8 cellular contexts compared by ENCODE assay signal in the genomic region with DNA sequence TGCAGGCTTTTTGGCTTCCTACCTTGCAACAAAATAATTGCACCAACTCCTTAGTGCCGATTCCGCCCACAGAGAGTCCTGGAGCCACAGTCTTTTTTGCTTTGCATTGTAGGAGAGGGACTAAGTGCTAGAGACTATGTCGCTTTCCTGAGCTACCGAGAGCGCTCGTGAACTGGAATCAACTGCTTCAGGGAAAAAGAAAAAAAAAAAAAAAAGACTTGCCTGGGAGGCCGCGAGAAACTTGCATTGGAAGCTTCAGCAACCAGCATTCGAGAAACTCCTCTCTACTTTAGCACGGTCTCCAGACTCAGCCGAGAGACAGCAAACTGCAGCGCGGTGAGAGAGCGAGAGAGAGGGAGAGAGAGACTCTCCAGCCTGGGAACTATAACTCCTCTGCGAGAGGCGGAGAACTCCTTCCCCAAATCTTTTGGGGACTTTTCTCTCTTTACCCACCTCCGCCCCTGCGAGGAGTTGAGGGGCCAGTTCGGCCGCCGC. TPM values are rescaled to one million over a fixed set of nuclear protein-coding genes. Genes with fewer than 3 reads are reported as not detected.
A peak's percentile ranks its signal among the peaks of the same experiment; 100 is the strongest.
DNase-seq lines count a peak whose midpoint lies in the region; ATAC-seq and TF ChIP-seq lines count a peak whose summit lies in the region.

No MANE protein-coding gene starts in this region.

- no peak overlapping the region for H3K4me3 Mint-ChIP-seq in activated T-cell treated with anti-CD3 and anti-CD28 coated beads, Interleukin-2, amount 50 U/mL, for 4 hours
- H3K4me3 Mint-ChIP-seq in T-helper 2 cell treated with Interferon-gamma antibody and Interleukin-4, amounts not matched to agents 5 μg/mL and 100 μg/mL, for 36 hours: no peak overlapping the region

- H3K4me3 ChIP-seq in DOHH2 (ENCODE audit: low read length) (peak overlapping the region; percentile 91), HUES6 (ENCODE audit: low read depth, low read length) (peak overlapping the region; percentile 98), prostate gland (peak overlapping the region; percentile 73 to 79)

- DNase-seq in activated T-cell treated with anti-CD3 and anti-CD28 coated beads, Interleukin-2, amount 50 U/mL, for 4 hours: no peak
- DNase-seq in glomerular visceral epithelial cell (ENCODE audit: extremely low spot score): peak; percentile 57
- peak; percentile 29 for DNase-seq in prostate gland (ENCODE audit: low spot score)
- no peak for DNase-seq in T-helper 2 cell treated with Interferon-gamma antibody and Interleukin-4, amounts not matched to agents 5 μg/mL and 100 μg/mL, for 36 hours (ENCODE audit: low spot score)
- DNase-seq in foreskin melanocyte: no peak

- no peaks in the 10 kb centered on the region for H3K9me3 Mint-ChIP-seq in activated T-cell treated with anti-CD3 and anti-CD28 coated beads, Interleukin-2, amount 50 U/mL, for 4 hours
- no peaks in the 10 kb centered on the region for H3K9me3 Mint-ChIP-seq in T-helper 2 cell treated with Interferon-gamma antibody and Interleukin-4, amounts not matched to agents 5 μg/mL and 100 μg/mL, for 36 hours

- peak overlapping the region; percentile 85 for H3K4me2 ChIP-seq in DOHH2 (ENCODE audit: low read length)

- intact Hi-C loops in prostate gland (cut with DNase I): loop anchor here (10.0 kb wide), 6 partner anchors 151 to 1851 kb away; no protein-coding TSS in a partner anchor

- peak; percentile 16 for ATAC-seq in GM21367 (IDR thresholded peaks at IDR 0.05; ENCODE audit: unreplicated experiment)
- ATAC-seq in activated T-cell treated with anti-CD3 and anti-CD28 coated beads, Interleukin-2, amount 50 U/mL, for 4 hours: peak; percentile 17 to 24

- H3K27ac Mint-ChIP-seq in T-helper 2 cell treated with Interferon-gamma antibody and Interleukin-4, amounts not matched to agents 5 μg/mL and 100 μg/mL, for 36 hours: no peak overlapping the region

- H3K9me2 ChIP-seq in DOHH2 (replicated peaks; ENCODE audit: control insufficient read depth, low read length): no peaks in the 10 kb centered on the region

- no peaks in the 10 kb centered on the region for H3K36me3 Mint-ChIP-seq in activated T-cell treated with anti-CD3 and anti-CD28 coated beads, Interleukin-2, amount 50 U/mL, for 4 hours (ENCODE audit: insufficient read depth)
- H3K36me3 Mint-ChIP-seq in T-helper 2 cell treated with Interferon-gamma antibody and Interleukin-4, amounts not matched to agents 5 μg/mL and 100 μg/mL, for 36 hours (ENCODE audit: low read depth): peaks cover 9% of the 10 kb centered on the region

- peak overlapping the region; percentile 99 for H3K9ac ChIP-seq in HUES6 (ENCODE audit: low read length)

- H3K27ac ChIP-seq in DOHH2 (ENCODE audit: low read depth, low read length) (peak overlapping the region; percentile 56), HUES6 (ENCODE audit: low read depth, low read length) (peak overlapping the region; percentile 90), prostate gland (peak overlapping the region; percentile 91)

- H3K9me3 ChIP-seq in DOHH2 (ENCODE audit: control insufficient read depth, insufficient read depth, low read length) (no peaks in the 10 kb centered on the region), HUES6 (ENCODE audit: control insufficient read depth, insufficient read depth, low read depth, low read length) (no peaks in the 10 kb centered on the region), prostate gland (no peaks in the 10 kb centered on the region)

- peaks cover 51% of the 10 kb centered on the region for H3K27me3 Mint-ChIP-seq in activated T-cell treated with anti-CD3 and anti-CD28 coated beads, Interleukin-2, amount 50 U/mL, for 4 hours (ENCODE audit: low read depth)
- peaks cover 62% of the 10 kb centered on the region for H3K27me3 Mint-ChIP-seq in T-helper 2 cell treated with Interferon-gamma antibody and Interleukin-4, amounts not matched to agents 5 μg/mL and 100 μg/mL, for 36 hours (ENCODE audit: low read depth)

- TF ChIP-seq POLR2A in prostate gland (IDR thresholded peaks at IDR 0.05): no peak

- peaks cover 26% of the 10 kb centered on the region for H3K79me2 ChIP-seq in DOHH2 (ENCODE audit: control insufficient read depth, low read length)

- peaks cover 31% of the 10 kb centered on the region for H3K4me1 ChIP-seq in DOHH2 (ENCODE audit: control insufficient read depth, low read length)
- H3K4me1 ChIP-seq in HUES6 (ENCODE audit: control insufficient read depth, insufficient read depth, low read length): peaks cover 13% of the 10 kb centered on the region
- H3K4me1 ChIP-seq in prostate gland (replicated peaks): no peaks in the 10 kb centered on the region

- TF ChIP-seq CTCF in DOHH2 (IDR thresholded peaks at IDR 0.05; ENCODE audit: low read depth, low read length, poor library complexity, severe bottlenecking) (no peak), prostate gland (IDR thresholded peaks at IDR 0.05) (no peak)

- peaks cover 21% of the 10 kb centered on the region for H3K4me1 Mint-ChIP-seq in activated T-cell treated with anti-CD3 and anti-CD28 coated beads, Interleukin-2, amount 50 U/mL, for 4 hours (ENCODE audit: low read depth)
- peaks cover 31% of the 10 kb centered on the region for H3K4me1 Mint-ChIP-seq in T-helper 2 cell treated with Interferon-gamma antibody and Interleukin-4, amounts not matched to agents 5 μg/mL and 100 μg/mL, for 36 hours (ENCODE audit: low read depth)

- H4K20me1 ChIP-seq in DOHH2 (ENCODE audit: control insufficient read depth, insufficient read depth, low read depth, low read length): no peaks in the 10 kb centered on the region

- WGBS in prostate gland: under 1% methylated on average over 21 of the region's 21 CpGs

- H3K36me3 ChIP-seq in DOHH2 (ENCODE audit: control insufficient read depth, low read length): 0 out of 2 replicates have a peak, but pooled peaks cover 4% of the 10 kb centered on the region
- peaks cover 36% of the 10 kb centered on the region for H3K36me3 ChIP-seq in HUES6 (ENCODE audit: control insufficient read depth, insufficient read depth, low read length)
- no peaks in the 10 kb centered on the region for H3K36me3 ChIP-seq in prostate gland

- peaks cover 9% of the 10 kb centered on the region; the same call in 1 of the 2 replicates for H3F3A ChIP-seq in DOHH2 (ENCODE audit: control insufficient read depth, insufficient read depth)

- peaks cover 18% of the 10 kb centered on the region; the same call in 1 of the 2 replicates for H3K27me3 ChIP-seq in DOHH2 (ENCODE audit: control insufficient read depth, low read length)
- no peaks in the 10 kb centered on the region for H3K27me3 ChIP-seq in HUES6 (ENCODE audit: control insufficient read depth, insufficient read depth, low read length)
- no peaks in the 10 kb centered on the region for H3K27me3 ChIP-seq in prostate gland (replicated peaks; ENCODE audit: insufficient read depth)

RNA-seq across cellular contexts. Expression of a gene that starts 0.4 kb away (rescaled TPM):
- total RNA-seq in activated T-cell treated with anti-CD3 and anti-CD28 coated beads, Interleukin-2, amount 50 U/mL, for 4 hours: 1 to 10 TPM in 1 of 3 donors, under 1 TPM in 2; 0.63 to 1.3 (median 0.71) TPM
- 10 to 100 TPM; 41.7 to 44.1 TPM for total RNA-seq in prostate gland

Comparison
In these comparisons a context has a peak if more than half of its experiments do, and no peak if none do; other contexts are left out.
1. DNase-seq: peak in glomerular visceral epithelial cell (single experiment) and prostate gland (single experiment); none in activated T-cell treated with anti-CD3 and anti-CD28 coated beads, Interleukin-2, amount 50 U/mL, for 4 hours (single experiment), T-helper 2 cell treated with Interferon-gamma antibody and Interleukin-4, amounts not matched to agents 5 μg/mL and 100 μg/mL, for 36 hours (single experiment) and foreskin melanocyte (single experiment).
2. RNA of a gene that starts 0.4 kb away (total RNA-seq): 41.7 to 44.1 TPM in prostate gland; 0.63 to 1.3 TPM in activated T-cell treated with anti-CD3 and anti-CD28 coated beads, Interleukin-2, amount 50 U/mL, for 4 hours; every median in the first group is over 10 times any median in the second.
3. Peak in every context shown above with its lines, with median percentiles within 50 percentile points of each other: H3K27ac ChIP-seq and H3K4me3 ChIP-seq.